16 cellular contexts compared by ENCODE assay signal in the genomic region with DNA sequence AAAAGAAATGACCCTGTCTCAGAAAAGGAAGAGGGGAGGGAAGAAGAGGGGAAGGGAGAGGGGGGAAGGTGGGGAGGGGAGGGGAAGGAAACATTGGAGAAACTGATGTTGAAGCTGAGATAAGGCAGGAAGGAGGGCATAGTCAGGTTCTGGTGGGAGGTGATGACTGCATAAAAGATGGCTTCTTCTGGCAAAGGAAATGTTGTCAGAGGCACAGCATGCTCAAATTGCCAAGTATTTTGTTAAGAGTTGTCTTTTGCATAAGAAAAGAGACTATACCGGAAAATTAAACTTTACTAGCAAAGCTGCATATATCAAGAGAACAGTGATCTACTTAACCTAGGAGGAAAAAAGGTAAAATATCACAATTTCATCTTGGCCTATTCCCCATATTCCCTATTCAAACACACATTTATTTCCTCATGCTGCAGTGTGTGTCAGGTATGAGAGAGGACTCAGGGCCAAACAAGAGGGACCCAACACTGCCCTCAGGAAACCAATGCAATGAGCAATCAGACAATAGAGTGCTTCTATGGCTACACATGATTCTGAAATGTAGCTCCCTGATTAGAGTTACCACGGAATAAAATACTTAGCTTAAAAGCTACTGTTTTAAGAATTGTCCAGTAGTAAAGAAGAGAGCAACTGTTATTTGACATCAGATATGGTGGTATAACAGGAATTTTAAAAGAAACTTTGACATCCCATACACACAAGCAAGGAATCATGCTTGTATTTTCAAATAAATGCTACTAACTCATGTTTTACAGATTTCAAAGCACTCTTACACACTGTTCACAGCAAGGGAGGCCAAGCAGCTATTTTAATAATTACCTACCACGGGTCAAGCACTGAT.
DNase-seq lines count a peak whose midpoint lies in the region; ATAC-seq, FAIRE-seq and TF ChIP-seq lines count a peak whose summit lies in the region.
"Had no signal": no experiment of that assay in that cellular context is flagged by ENCODE, and none has a peak within 500 bp of the region (broad histone marks: within the 10 kb centered on the region; RNA-seq: fewer than 3 reads in every experiment).

No MANE protein-coding gene starts in this region.

- TF ChIP-seq CTCF in A549 (IDR thresholded peaks at IDR 0.05) (no peak), choroid plexus epithelial cell (conservative IDR thresholded peaks at IDR 0.05; ENCODE audit: low read depth, low read length) (no peak), liver (IDR thresholded peaks at IDR 0.05; ENCODE audit: low read depth, low read length, missing input control) (no peak), MCF 10A (IDR thresholded peaks at IDR 0.05; ENCODE audit: unreplicated experiment) (no peak), foreskin fibroblast (IDR thresholded peaks at IDR 0.05; ENCODE audit: low read depth, low read length) (no peak)

- H3K4me1 ChIP-seq in A549: peaks cover 70% of the 10 kb centered on the region
- peaks cover 17% of the 10 kb centered on the region for H3K4me1 ChIP-seq in HUES64 (ENCODE audit: insufficient read depth, low read length)
- H3K4me1 ChIP-seq in liver (ENCODE audit: control insufficient read depth in 4 of 4, insufficient read depth in 4 of 4, low read length in 3 of 4): peaks cover 0 to 32% (median 24%) of the 10 kb centered on the region in 4 donors

- peak overlapping the region; percentile 75 for H3K4me2 ChIP-seq in A549
- H3K4me2 ChIP-seq: PC-9 had no signal

- peaks cover 45% of the 10 kb centered on the region for H3K36me3 Mint-ChIP-seq in MCF 10A (ENCODE audit: insufficient read depth, unreplicated experiment)

- TF ChIP-seq EP300 in A549 (IDR thresholded peaks at IDR 0.05): no peak

- peak in 1 of 2 experiments; percentile 30 for DNase-seq in A549 (ENCODE audit: low read depth in 1 of 2, low spot score in 1 of 2)
- DNase-seq in choroid plexus epithelial cell (ENCODE audit: low read depth): peak; percentile 15
- DNase-seq in stimulated activated CD4-positive, alpha-beta T cell treated with anti-CD3 and anti-CD28 coated beads, Interleukin-15, amount 100 ng/mL, for 24 hours: no peak
- no peak for DNase-seq in MCF 10A (ENCODE audit: unreplicated experiment)
- no peak for DNase-seq in NCI-H1436 (lab: John Stamatoyannopoulos, UW)
- DNase-seq in foreskin fibroblast: no peak
- DNase-seq: activated CD4-positive, alpha-beta T cell treated with anti-CD3 and anti-CD28 coated beads, Interleukin-2, amount 10 ng/mL, durations not matched to agents 7 days and 5 days; activated naive CD4-positive, alpha-beta T cell treated with anti-CD3 and anti-CD28 coated beads, Interleukin-2, amount 10 ng/mL, durations not matched to agents 7 days and 5 days; naive thymus-derived CD8-positive, alpha-beta T cell; NCI-H1694; NCI-H524 treated with DMSO at 0.1 percent for 48 hours; PC-9 had no signal

- BruUV-seq in MCF 10A (replicated peaks; lab: Mats Ljungman, UMichigan): no TSS peak

- POLR2A ChIA-PET in A549 (lab: Yijun Ruan, JAX) (interaction anchor here (0.6 kb wide), 1 partner anchor 68 kb away, joined by 4 read pairs; no protein-coding TSS in a partner anchor), MCF 10A (lab: Yijun Ruan, JAX) (interaction anchor here (0.6 kb wide), 1 partner anchor 124 kb away, joined by 3 read pairs; no protein-coding TSS in a partner anchor)

- H3K27ac Mint-ChIP-seq in MCF 10A (ENCODE audit: low read depth, unreplicated experiment): no peak overlapping the region
- H3K27ac Mint-ChIP-seq: activated CD4-positive, alpha-beta T cell treated with anti-CD3 and anti-CD28 coated beads, Interleukin-2, amount 10 ng/mL, durations not matched to agents 7 days and 5 days had no signal

- FAIRE-seq in A549 (lab: Jason Lieb, UNC): no peak
- FAIRE-seq: GM12891 had no signal

- ATAC-seq in A549: peak; percentile 57 to 67; a peak in 4 of 6 replicates
- ATAC-seq: naive thymus-derived CD8-positive, alpha-beta T cell; SK-N-SH treated with all-trans-retinoic acid at 6 μM for 48 hours had no signal

- no peaks in the 10 kb centered on the region for H3K27me3 Mint-ChIP-seq in MCF 10A (ENCODE audit: insufficient read depth, unreplicated experiment)
- H3K27me3 Mint-ChIP-seq: activated CD4-positive, alpha-beta T cell treated with anti-CD3 and anti-CD28 coated beads, Interleukin-2, amount 10 ng/mL, durations not matched to agents 7 days and 5 days; activated naive CD4-positive, alpha-beta T cell treated with anti-CD3 and anti-CD28 coated beads, Interleukin-2, amount 10 ng/mL, durations not matched to agents 7 days and 5 days; naive thymus-derived CD8-positive, alpha-beta T cell had no signal

- H3K4me3 Mint-ChIP-seq in MCF 10A (ENCODE audit: unreplicated experiment): no peak overlapping the region
- H3K4me3 Mint-ChIP-seq: activated CD4-positive, alpha-beta T cell treated with anti-CD3 and anti-CD28 coated beads, Interleukin-2, amount 10 ng/mL, durations not matched to agents 7 days and 5 days; activated naive CD4-positive, alpha-beta T cell treated with anti-CD3 and anti-CD28 coated beads, Interleukin-2, amount 10 ng/mL, durations not matched to agents 7 days and 5 days; naive thymus-derived CD8-positive, alpha-beta T cell had no signal

- H3K4me3 ChIP-seq in A549 (no peak overlapping the region), HUES64 (ENCODE audit: low read length) (no peak overlapping the region), choroid plexus epithelial cell (ENCODE audit: low read depth, low read length) (no peak overlapping the region), liver (ENCODE audit: low read depth in 1 of 3, low read length in 3 of 3) (no peak overlapping the region), foreskin fibroblast (ENCODE audit: low read depth in 1 of 2, low read length in 2 of 2) (no peak overlapping the region)
- H3K4me3 ChIP-seq: PC-9 had no signal

- TF ChIP-seq RAD21 in A549 (conservative IDR thresholded peaks at IDR 0.05 in 1 of 2, IDR thresholded peaks at IDR 0.05 in 1 of 2): no peak
- TF ChIP-seq RAD21 in liver (IDR thresholded peaks at IDR 0.05): no peak

- 0 out of 3 replicates have a peak, but pooled peaks cover under 1% of the 10 kb centered on the region for H3K9me3 ChIP-seq in A549
- H3K9me3 ChIP-seq in HUES64 (ENCODE audit: insufficient read depth, low read depth, low read length): no peaks in the 10 kb centered on the region
- H3K9me3 ChIP-seq in liver (ENCODE audit: control insufficient read depth in 4 of 4, low read length in 3 of 4): no peaks in the 10 kb centered on the region

- H3K27me3 ChIP-seq in HUES64 (ENCODE audit: insufficient read depth, low read length): no peaks in the 10 kb centered on the region
- H3K27me3 ChIP-seq in liver (ENCODE audit: control insufficient read depth in 4 of 4, insufficient read depth in 4 of 4, low read length in 3 of 4): no peaks in the 10 kb centered on the region

- no peaks in the 10 kb centered on the region for H3K9me3 Mint-ChIP-seq in MCF 10A (ENCODE audit: unreplicated experiment)
- H3K9me3 Mint-ChIP-seq: activated CD4-positive, alpha-beta T cell treated with anti-CD3 and anti-CD28 coated beads, Interleukin-2, amount 10 ng/mL, durations not matched to agents 7 days and 5 days; activated naive CD4-positive, alpha-beta T cell treated with anti-CD3 and anti-CD28 coated beads, Interleukin-2, amount 10 ng/mL, durations not matched to agents 7 days and 5 days; naive thymus-derived CD8-positive, alpha-beta T cell had no signal

- no peak for TF ChIP-seq POLR2A in A549 (IDR thresholded peaks at IDR 0.05; ENCODE audit: low read length)

- 36% methylated on average over 3 of the region's 3 CpGs for WGBS in A549 (ENCODE audit: missing lambda C conversion rate)
- WGBS in HUES64: 78% methylated on average over 3 of the region's 3 CpGs
- WGBS in liver: 58% methylated on average over 3 of the region's 3 CpGs

- peak overlapping the region; percentile 68 to 80 for H3K27ac ChIP-seq in A549
- peak overlapping the region; percentile 55 for H3K27ac ChIP-seq in HUES64 (ENCODE audit: low read depth, low read length)
- peak overlapping the region; percentile 66 to 77 for H3K27ac ChIP-seq in liver (ENCODE audit: low read depth in 1 of 2, low read length in 2 of 2)
- H3K27ac ChIP-seq: PC-9 had no signal

- H3K4me1 Mint-ChIP-seq in MCF 10A (ENCODE audit: insufficient read depth, unreplicated experiment): peaks cover 5% of the 10 kb centered on the region
- H3K4me1 Mint-ChIP-seq: activated CD4-positive, alpha-beta T cell treated with anti-CD3 and anti-CD28 coated beads, Interleukin-2, amount 10 ng/mL, durations not matched to agents 7 days and 5 days; activated naive CD4-positive, alpha-beta T cell treated with anti-CD3 and anti-CD28 coated beads, Interleukin-2, amount 10 ng/mL, durations not matched to agents 7 days and 5 days had no signal

- CTCF ChIA-PET in A549 (lab: Yijun Ruan, JAX) (interaction anchor here (0.6 to 3.7 kb wide), 7 partner anchors 12 to 250 kb away, joined by 3 to 20 read pairs (median 3); no protein-coding TSS in a partner anchor), MCF 10A (lab: Yijun Ruan, JAX) (interaction anchor here (1.0 to 1.3 kb wide), 2 partner anchors 14 to 248 kb away, joined by 3 to 6 read pairs; no protein-coding TSS in a partner anchor)

- 0 out of 2 replicates have a peak overlapping the region, but pooled peaks have one; percentile 16 for H3K9ac ChIP-seq in HUES64 (ENCODE audit: low read depth, low read length)
- peak overlapping the region in 1 of 2 donors; percentile 42 for H3K9ac ChIP-seq in liver (ENCODE audit: low read depth in 1 of 2, low read length in 2 of 2)

- H3K36me3 ChIP-seq in HUES64 (ENCODE audit: insufficient read depth, low read length) (peaks cover 26% of the 10 kb centered on the region), liver (ENCODE audit: control insufficient read depth in 4 of 4, insufficient read depth in 3 of 4, low read depth in 1 of 4, low read length in 3 of 4) (peaks cover 0 to 3% (median 2%) of the 10 kb centered on the region in 4 donors)

- intact Hi-C loops in MCF 10A (cut with micrococcal nuclease): no loop called here

TF ChIP-seq in A549, 52 proteins besides CTCF, POLR2A, EP300 and RAD21 (continues in another document):
- TF ChIP-seq, protein P1, sequence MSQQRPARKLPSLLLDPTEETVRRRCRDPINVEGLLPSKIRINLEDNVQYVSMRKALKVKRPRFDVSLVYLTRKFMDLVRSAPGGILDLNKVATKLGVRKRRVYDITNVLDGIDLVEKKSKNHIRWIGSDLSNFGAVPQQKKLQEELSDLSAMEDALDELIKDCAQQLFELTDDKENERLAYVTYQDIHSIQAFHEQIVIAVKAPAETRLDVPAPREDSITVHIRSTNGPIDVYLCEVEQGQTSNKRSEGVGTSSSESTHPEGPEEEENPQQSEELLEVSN (IDR thresholded peaks at IDR 0.05; ENCODE audit: borderline replicate concordance, low read depth): no peak
- no peak for TF ChIP-seq HOXA7 (CRISPR knock-in tag; IDR thresholded peaks at IDR 0.05)

TF ChIP-seq in liver, 16 proteins besides CTCF, POLR2A, EP300 and RAD21 (continues in another document):
- TF ChIP-seq HNF4A (conservative IDR thresholded peaks at IDR 0.05) (peak in 1 of 2 donors; percentile 36), RXRA (IDR thresholded peaks at IDR 0.05) (peak in 1 of 2 donors; percentile 26)
